In the genomic region with DNA sequence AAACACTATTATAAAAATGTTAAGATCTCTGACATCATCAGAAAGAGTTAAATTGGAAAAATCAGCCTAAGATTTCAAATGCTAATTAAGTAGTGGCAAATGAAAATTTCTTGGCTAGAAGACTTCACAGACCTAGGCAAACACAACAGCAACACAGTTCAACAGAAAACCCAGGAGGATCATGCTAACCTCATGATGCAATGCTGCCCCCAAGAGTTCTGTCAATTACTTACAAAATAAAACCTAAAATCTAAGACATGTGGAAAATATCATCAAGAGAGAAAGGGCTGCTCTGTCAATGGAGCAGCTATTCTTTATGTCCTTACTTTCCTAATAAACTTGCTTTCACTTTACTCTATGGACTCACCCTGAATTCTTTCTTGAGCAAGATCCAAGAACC, we compare ENCODE assay signal across 2 cellular contexts.
A peak's percentile ranks its signal among the peaks of the same experiment; 100 is the strongest.
TF ChIP-seq lines count a peak whose summit lies in the region.

No MANE protein-coding gene starts in this region.

TF ChIP-seq in GM23338, 12 proteins besides CTCF, POLR2A, EP300 and RAD21 (continues in another document):
- TF ChIP-seq STAT1 (IDR thresholded peaks at IDR 0.05; ENCODE audit: unreplicated experiment) (no peak), ZNF114 (CRISPR knock-in tag; IDR thresholded peaks at IDR 0.05) (no peak), ETS1 (IDR thresholded peaks at IDR 0.05) (no peak), ZNF462 (CRISPR knock-in tag; IDR thresholded peaks at IDR 0.05) (no peak), POLR2AphosphoS5 (IDR thresholded peaks at IDR 0.05; ENCODE audit: low read depth) (no peak), ZNF331 (CRISPR knock-in tag; IDR thresholded peaks at IDR 0.05; ENCODE audit: low read depth) (no peak), CREB1 (CRISPR knock-in tag; IDR thresholded peaks at IDR 0.05; ENCODE audit: low read depth) (no peak), EZH2phosphoT487 (IDR thresholded peaks at IDR 0.05; ENCODE audit: unreplicated experiment) (no peak), JUNB (IDR thresholded peaks at IDR 0.05; ENCODE audit: unreplicated experiment) (no peak), NANOG (IDR thresholded peaks at IDR 0.05; ENCODE audit: borderline replicate concordance) (no peak), EZH2 (IDR thresholded peaks at IDR 0.05; ENCODE audit: low read depth, unreplicated experiment) (no peak)

TF ChIP-seq in H1, 55 proteins besides CTCF, POLR2A, EP300 and RAD21:
- TF ChIP-seq CEBPB (IDR thresholded peaks at IDR 0.05; ENCODE audit: low read depth, low read length) (0 out of 2 replicates have a peak, but pooled peaks have one; percentile 14), POLR2AphosphoS5 (IDR thresholded peaks at IDR 0.05; ENCODE audit: low read depth, low read length) (no peak)
